ENCODE assay signal across 21 cellular contexts in the genomic region with DNA sequence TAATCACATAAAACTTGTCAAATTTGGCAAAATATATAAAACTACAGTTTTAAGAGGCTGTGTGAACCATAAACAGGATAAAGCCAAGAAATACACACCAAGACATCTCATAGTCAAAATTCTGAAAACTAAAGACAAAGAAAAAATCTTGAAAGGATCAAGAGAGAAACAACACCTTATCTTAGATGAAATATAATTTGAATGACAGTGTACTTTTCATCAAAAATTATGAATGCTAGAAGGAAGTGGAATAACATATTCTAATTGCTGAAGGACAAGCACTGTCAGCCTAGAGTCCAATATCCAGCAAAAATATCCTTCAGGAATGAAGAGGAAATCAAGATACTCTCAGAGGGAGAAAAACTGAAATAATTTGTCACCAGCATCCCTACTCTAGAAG. TPM values are rescaled to one million over a fixed set of nuclear protein-coding genes. Genes with fewer than 3 reads are reported as not detected.
"Had no signal": no experiment of that assay in that cellular context is flagged by ENCODE, and none has a peak within 500 bp of the region (broad histone marks: within the 10 kb centered on the region; RNA-seq: fewer than 3 reads in every experiment).

No MANE protein-coding gene starts in this region.

- H3K27me3 Mint-ChIP-seq: activated naive CD8-positive, alpha-beta T cell; naive thymus-derived CD4-positive, alpha-beta T cell had no signal

- DNase-seq: activated CD4-positive, alpha-beta T cell treated with anti-CD3 and anti-CD28 coated beads, Interleukin-2, amount 50 U/mL, for 1 hour; activated CD4-positive, CD25-positive, alpha-beta regulatory T cell treated with anti-CD3 and anti-CD28 coated beads, Interleukin-2, amount 50 U/mL, for 72 hours; activated effector memory CD4-positive, alpha-beta T cell treated with Interleukin-2 at 50 U/mL for 16 hours; activated naive CD4-positive, alpha-beta T cell treated with Interleukin-2 at 50 U/mL for 16 hours; anterior cingulate cortex; colonic mucosa; dorsolateral prefrontal cortex; effector memory CD4-positive, alpha-beta T cell; gastrocnemius medialis; glutamatergic neuron; left colon; mammary epithelial cell; naive thymus-derived CD4-positive, alpha-beta T cell; posterior cingulate gyrus; right cardiac atrium; spleen; stimulated activated naive CD4-positive, alpha-beta T cell treated with Interleukin-2 at 50 U/mL for 16 hours; WERI-Rb-1 had no signal

- H3K27ac Mint-ChIP-seq: activated naive CD8-positive, alpha-beta T cell; mesothelial cell of epicardium had no signal

- H3K4me1 Mint-ChIP-seq: mesothelial cell of epicardium had no signal

- H3K4me3 Mint-ChIP-seq: activated naive CD8-positive, alpha-beta T cell; mesothelial cell of epicardium; naive thymus-derived CD4-positive, alpha-beta T cell had no signal

- ATAC-seq: gastrocnemius medialis; left colon; naive thymus-derived CD4-positive, alpha-beta T cell; right cardiac atrium had no signal

RNA-seq across cellular contexts. Expression of a gene that starts 37.2 kb away (rescaled TPM):
- total RNA-seq: bronchial epithelial cell had no signal
